ENCODE assay signal across 29 cellular contexts in genomic region chr18:58375051-58375450, GRCh38.
"Had no signal": no experiment of that assay in that cellular context is flagged by ENCODE, and none has a peak within 500 bp of the region (broad histone marks: within the 10 kb centered on the region; RNA-seq: fewer than 3 reads in every experiment).

No MANE protein-coding gene starts in this region.

- H3K27me3 ChIP-seq: ascending aorta, body of pancreas, SJCRH30 had no signal

- H3K9me3 ChIP-seq: ascending aorta, body of pancreas, SJCRH30, SK-N-SH had no signal

- DNase-seq: activated CD4-positive, alpha-beta T cell treated with anti-CD3 and anti-CD28 coated beads for 4 hours; activated CD4-positive, alpha-beta T cell treated with anti-CD3 and anti-CD28 coated beads, Interleukin-2, amount 50 U/mL, for 4 hours; activated CD8-positive, alpha-beta memory T cell treated with anti-CD3 and anti-CD28 coated beads, Interleukin-2, amount 50 U/mL, for 48 hours; activated CD8-positive, alpha-beta T cell treated with anti-CD3 and anti-CD28 coated beads, Interleukin-2, amount 10 ng/mL, durations not matched to agents 7 days and 5 days; activated effector memory CD4-positive, alpha-beta T cell treated with Interleukin-2 at 50 U/mL for 16 hours; activated naive CD4-positive, alpha-beta T cell; activated T-cell treated with anti-CD3 and anti-CD28 coated beads, Interleukin-2, amount 50 U/mL, for 24 hours; body of pancreas; Karpas-422; MM.1S; NCI-H1105; NCI-H1436; NCI-H1694 treated with DMSO at 0.1 percent for 48 hours; NCI-H2029 treated with DMSO at 0.1 percent for 48 hours; NCI-H510A treated with DMSO at 0.1 percent for 48 hours; NCI-H69; NK-92 treated with Interleukin-12 subunit alpha and Interleukin-12 subunit beta, amount 100 ng/mL, for 24 hours; OCI-M1; RPMI8226; SJCRH30; SK-N-SH; T-helper 1 cell had no signal

- ATAC-seq: activated CD8-positive, alpha-beta T cell treated with anti-CD3 and anti-CD28 coated beads, Interleukin-2, amount 10 ng/mL, durations not matched to agents 7 days and 5 days; body of pancreas; K562; Panc1; Right ventricle myocardium inferior had no signal

- H3K27ac ChIP-seq: ascending aorta, body of pancreas, SJCRH30, VCaP had no signal

- H3K4me1 Mint-ChIP-seq: activated naive CD4-positive, alpha-beta T cell treated with anti-CD3 and anti-CD28 coated beads, Interleukin-2, amount 50 U/mL, for 24 hours had no signal

- H3K27ac Mint-ChIP-seq: activated CD8-positive, alpha-beta T cell treated with anti-CD3 and anti-CD28 coated beads, Interleukin-2, amount 10 ng/mL, durations not matched to agents 7 days and 5 days; activated naive CD4-positive, alpha-beta T cell treated with anti-CD3 and anti-CD28 coated beads, Interleukin-2, amount 50 U/mL, for 24 hours; activated T-cell treated with anti-CD3 and anti-CD28 coated beads, Interleukin-2, amount 50 U/mL, for 24 hours; activated T-helper 1 cell treated with anti-CD3 and anti-CD28 coated beads, Interleukin-12 subunit alpha, Interleukin-12 subunit beta, Interleukin-2, Interleukin-4 antibody, amounts not matched to agents 30 ng/mL and 10 ng/mL and 1 ng/mL, durations not matched to agents 14 hours and 24 hours and 36 hours had no signal

- H3K4me3 ChIP-seq: ascending aorta, body of pancreas, K562, SJCRH30 had no signal

- H3K4me3 Mint-ChIP-seq: activated CD8-positive, alpha-beta T cell treated with anti-CD3 and anti-CD28 coated beads, Interleukin-2, amount 10 ng/mL, durations not matched to agents 7 days and 5 days; activated naive CD4-positive, alpha-beta T cell treated with anti-CD3 and anti-CD28 coated beads, Interleukin-2, amount 50 U/mL, for 24 hours; activated T-cell treated with anti-CD3 and anti-CD28 coated beads, Interleukin-2, amount 50 U/mL, for 24 hours; activated T-helper 1 cell treated with anti-CD3 and anti-CD28 coated beads, Interleukin-12 subunit alpha, Interleukin-12 subunit beta, Interleukin-2, Interleukin-4 antibody, amounts not matched to agents 30 ng/mL and 10 ng/mL and 1 ng/mL, durations not matched to agents 14 hours and 24 hours and 36 hours had no signal

- H3K36me3 ChIP-seq: ascending aorta had no signal

- H3K4me1 ChIP-seq: ascending aorta, SJCRH30 had no signal

- H3K27me3 Mint-ChIP-seq: activated naive CD4-positive, alpha-beta T cell treated with anti-CD3 and anti-CD28 coated beads, Interleukin-2, amount 50 U/mL, for 24 hours; activated T-cell treated with anti-CD3 and anti-CD28 coated beads, Interleukin-2, amount 50 U/mL, for 24 hours had no signal

- H3K9me3 Mint-ChIP-seq: activated naive CD4-positive, alpha-beta T cell treated with anti-CD3 and anti-CD28 coated beads, Interleukin-2, amount 50 U/mL, for 24 hours; activated T-cell treated with anti-CD3 and anti-CD28 coated beads, Interleukin-2, amount 50 U/mL, for 24 hours; activated T-helper 1 cell treated with anti-CD3 and anti-CD28 coated beads, Interleukin-12 subunit alpha, Interleukin-12 subunit beta, Interleukin-2, Interleukin-4 antibody, amounts not matched to agents 30 ng/mL and 10 ng/mL and 1 ng/mL, durations not matched to agents 14 hours and 24 hours and 36 hours had no signal
